ENCODE assay signal across 8 cellular contexts in the genomic region with DNA sequence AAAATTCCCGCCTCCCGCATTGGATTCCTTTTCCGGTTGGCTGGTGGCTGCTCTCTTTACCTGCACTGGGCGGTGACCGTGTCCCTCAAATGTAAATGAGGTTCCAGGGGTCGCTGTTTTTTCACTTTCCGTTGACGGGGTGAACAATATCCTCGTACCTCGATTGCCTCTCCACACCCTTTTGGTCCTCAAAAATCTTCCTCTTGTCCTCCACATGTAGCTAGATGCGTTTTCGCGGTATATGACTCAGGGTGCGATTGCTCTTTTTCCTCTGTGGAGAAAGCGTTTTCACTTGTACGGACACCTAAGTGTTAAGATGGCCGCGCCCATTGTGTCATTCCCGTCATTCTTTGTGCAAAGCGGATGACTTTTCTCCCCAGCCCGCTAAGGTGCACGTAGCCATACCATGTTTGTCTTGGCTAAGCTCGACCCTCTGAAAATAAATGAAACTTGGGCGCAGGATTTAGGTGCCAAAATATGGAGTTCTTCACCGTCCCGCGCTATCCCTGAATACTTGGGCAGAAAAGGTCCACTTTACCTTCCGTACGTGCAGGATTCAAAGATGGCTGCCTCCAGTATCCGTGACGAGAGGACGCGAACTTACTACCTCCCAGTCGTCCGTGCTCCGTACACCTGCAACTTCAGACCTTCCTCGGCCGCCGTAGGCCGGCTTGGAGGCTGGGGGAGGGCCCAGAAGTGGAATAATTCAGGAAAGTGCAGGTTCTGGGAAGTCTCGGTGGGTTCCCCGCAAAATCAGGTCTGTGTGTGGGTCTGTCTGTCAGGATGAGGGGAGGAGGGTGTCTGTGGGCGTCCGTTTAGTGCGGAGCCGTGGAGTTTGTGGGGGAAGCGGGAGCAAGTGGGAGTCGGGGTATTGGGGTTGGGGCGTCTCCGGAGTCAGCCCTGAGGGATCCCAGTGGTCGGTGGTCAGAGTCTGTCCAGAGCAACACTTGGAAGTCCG. TPM values are rescaled to one million over a fixed set of nuclear protein-coding genes. Genes with fewer than 3 reads are reported as not detected.
A peak's percentile ranks its signal among the peaks of the same experiment; 100 is the strongest.
DNase-seq lines count a peak whose midpoint lies in the region; ATAC-seq lines count a peak whose summit lies in the region.

A gene (plus strand): TSS at position 689 of the 958 bp plus-strand sequence. CDS start 8,749 bp downstream, outside the sequence.

- peak within 1 kb of the TSS; percentile 81 to 93 (median 84) for H3K4me3 ChIP-seq in BLaER1 treated with 17β-estradiol and CSF1 and Interleukin-3, amounts not matched to agents 10 nM and 100 nM
- peak within 1 kb of the TSS; percentile 74 for H3K4me3 ChIP-seq in effector memory CD4-positive, alpha-beta T cell (ENCODE audit: insufficient read depth, low read depth, low read length, poor library complexity, severe bottlenecking)

- no peaks in the 10 kb centered on the region for H4K20me1 ChIP-seq in BLaER1 treated with 17β-estradiol and CSF1 and Interleukin-3, amounts not matched to agents 10 nM and 100 nM

- H3K36me3 ChIP-seq in BLaER1 treated with 17β-estradiol and CSF1 and Interleukin-3, amounts not matched to agents 10 nM and 100 nM: peaks cover 26 to 47% (median 33%) of the 10 kb centered on the region in 11 experiments
- peaks cover 24% of the 10 kb centered on the region for H3K36me3 ChIP-seq in effector memory CD4-positive, alpha-beta T cell (ENCODE audit: control insufficient read depth, insufficient read depth, low read length)

- H3K27me3 ChIP-seq in BLaER1 treated with 17β-estradiol and CSF1 and Interleukin-3, amounts not matched to agents 10 nM and 100 nM: no peaks in the 10 kb centered on the region
- no peaks in the 10 kb centered on the region for H3K27me3 ChIP-seq in effector memory CD4-positive, alpha-beta T cell (replicated peaks; ENCODE audit: control insufficient read depth, insufficient read depth, low read length, poor library complexity, severe bottlenecking)

- DNase-seq in NCI-H82 (lab: John Stamatoyannopoulos, UW) (peak; percentile 93), lung microvascular endothelial cell (ENCODE audit: low read depth in 2 of 2) (peak; percentile 96)
- DNase-seq in activated CD8-positive, alpha-beta memory T cell treated with anti-CD3 and anti-CD28 coated beads for 24 hours: peak; percentile 94
- DNase-seq in effector memory CD4-positive, alpha-beta T cell: peak; percentile 53 to 70 (median 66)
- DNase-seq in stimulated activated CD4-positive, alpha-beta T cell treated with anti-CD3 and anti-CD28 coated beads, TNF-alpha, amount 100 ng/mL, for 4 hours (ENCODE audit: low read depth in 3 of 3): peak; percentile 70 to 79 (median 76)

- peak within 1 kb of the TSS; percentile 87 to 95 (median 91) for H3K4me2 ChIP-seq in BLaER1 treated with 17β-estradiol and CSF1 and Interleukin-3, amounts not matched to agents 10 nM and 100 nM

- H3K4me1 ChIP-seq in BLaER1 treated with 17β-estradiol and CSF1 and Interleukin-3, amounts not matched to agents 10 nM and 100 nM: peaks cover 9 to 15% (median 11%) of the 10 kb centered on the region in 10 experiments
- peaks cover 4% of the 10 kb centered on the region for H3K4me1 ChIP-seq in effector memory CD4-positive, alpha-beta T cell (ENCODE audit: control insufficient read depth, insufficient read depth, low read length, poor library complexity, severe bottlenecking)

- H3K9ac ChIP-seq in BLaER1 treated with 17β-estradiol and CSF1 and Interleukin-3, amounts not matched to agents 10 nM and 100 nM: peak within 1 kb of the TSS; percentile 74 to 92 (median 87)

- H3K9me3 ChIP-seq in BLaER1 treated with 17β-estradiol and CSF1 and Interleukin-3, amounts not matched to agents 10 nM and 100 nM (replicated peaks in 1 of 11): peaks cover 69 to 86% (median 74%) of the 10 kb centered on the region in 11 experiments
- H3K9me3 ChIP-seq in effector memory CD4-positive, alpha-beta T cell (ENCODE audit: control insufficient read depth, low read length): peaks cover 15% of the 10 kb centered on the region

- H3K27ac ChIP-seq in BLaER1 treated with 17β-estradiol and CSF1 and Interleukin-3, amounts not matched to agents 10 nM and 100 nM: peak within 1 kb of the TSS; percentile 54 to 90 (median 81)
- peak within 1 kb of the TSS; percentile 63 for H3K27ac ChIP-seq in effector memory CD4-positive, alpha-beta T cell (ENCODE audit: insufficient read depth, low read length, poor library complexity, severe bottlenecking)

- ATAC-seq in GM19328 (IDR thresholded peaks at IDR 0.05; ENCODE audit: unreplicated experiment) (peak; percentile 58), HG03571 (IDR thresholded peaks at IDR 0.05; ENCODE audit: unreplicated experiment) (peak; percentile 70)

RNA-seq across cellular contexts. Expression of the gene that starts here (rescaled TPM):
- 6.8 and 8.9 TPM in 2 replicates for total RNA-seq in lung microvascular endothelial cell

Comparison
In these comparisons a context has a peak if more than half of its experiments do, and no peak if none do; other contexts are left out.
1. Peak in every context shown above with its lines: DNase-seq, ATAC-seq, H3K4me3 ChIP-seq and H3K27ac ChIP-seq.